36 cellular contexts compared by ENCODE assay signal in the genomic region with DNA sequence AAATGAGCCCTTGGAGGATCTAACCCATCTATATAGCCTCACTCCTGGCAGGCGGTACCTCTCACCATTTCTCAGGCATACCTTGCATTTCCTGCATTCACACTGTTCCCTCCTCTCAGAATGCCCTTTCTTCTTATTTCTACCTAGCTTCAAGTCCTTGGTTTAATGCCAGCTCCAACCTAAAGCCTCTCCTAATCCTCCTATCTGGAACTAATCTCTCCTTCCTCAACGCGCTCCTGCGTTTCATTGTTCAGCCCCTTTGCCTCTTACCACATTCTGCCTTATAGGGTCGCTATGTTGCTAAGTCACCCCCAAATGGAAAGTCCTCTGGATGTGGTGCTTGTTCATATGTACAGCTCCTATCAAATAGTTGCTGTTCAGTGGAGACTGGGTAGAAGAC.
"Had no signal": no experiment of that assay in that cellular context is flagged by ENCODE, and none has a peak within 500 bp of the region (broad histone marks: within the 10 kb centered on the region; RNA-seq: fewer than 3 reads in every experiment).

No MANE protein-coding gene starts in this region.

- H3K36me3 Mint-ChIP-seq: activated CD8-positive, alpha-beta memory T cell treated with anti-CD3 and anti-CD28 coated beads, Interleukin-2, amount 10 ng/mL, durations not matched to agents 7 days and 5 days; activated naive CD4-positive, alpha-beta T cell treated with anti-CD3 and anti-CD28 coated beads, Interleukin-2, amount 10 ng/mL, durations not matched to agents 7 days and 5 days; activated naive CD8-positive, alpha-beta T cell had no signal

- H3K4me3 Mint-ChIP-seq: activated CD4-positive, alpha-beta memory T cell treated with anti-CD3 and anti-CD28 coated beads, Interleukin-2, amount 10 ng/mL, durations not matched to agents 7 days and 5 days; activated CD8-positive, alpha-beta memory T cell treated with anti-CD3 and anti-CD28 coated beads, Interleukin-2, amount 10 ng/mL, durations not matched to agents 7 days and 5 days; activated naive CD4-positive, alpha-beta T cell treated with anti-CD3 and anti-CD28 coated beads, Interleukin-2, amount 10 ng/mL, durations not matched to agents 7 days and 5 days; activated naive CD8-positive, alpha-beta T cell; activated naive CD8-positive, alpha-beta T cell treated with anti-CD3 and anti-CD28 coated beads, Interleukin-2, amount 50 U/mL, for 24 hours had no signal

- H3K27ac Mint-ChIP-seq: activated CD4-positive, alpha-beta memory T cell treated with anti-CD3 and anti-CD28 coated beads, Interleukin-2, amount 10 ng/mL, durations not matched to agents 7 days and 5 days; activated CD8-positive, alpha-beta memory T cell treated with anti-CD3 and anti-CD28 coated beads, Interleukin-2, amount 10 ng/mL, durations not matched to agents 7 days and 5 days; activated naive CD4-positive, alpha-beta T cell treated with anti-CD3 and anti-CD28 coated beads, Interleukin-2, amount 10 ng/mL, durations not matched to agents 7 days and 5 days; activated naive CD8-positive, alpha-beta T cell; activated naive CD8-positive, alpha-beta T cell treated with anti-CD3 and anti-CD28 coated beads, Interleukin-2, amount 50 U/mL, for 24 hours had no signal

- H3K4me1 Mint-ChIP-seq: activated CD4-positive, alpha-beta memory T cell treated with anti-CD3 and anti-CD28 coated beads, Interleukin-2, amount 10 ng/mL, durations not matched to agents 7 days and 5 days; activated CD8-positive, alpha-beta memory T cell treated with anti-CD3 and anti-CD28 coated beads, Interleukin-2, amount 10 ng/mL, durations not matched to agents 7 days and 5 days; activated naive CD4-positive, alpha-beta T cell treated with anti-CD3 and anti-CD28 coated beads, Interleukin-2, amount 10 ng/mL, durations not matched to agents 7 days and 5 days; activated naive CD8-positive, alpha-beta T cell treated with anti-CD3 and anti-CD28 coated beads, Interleukin-2, amount 50 U/mL, for 24 hours had no signal

- ATAC-seq: activated CD8-positive, alpha-beta memory T cell treated with anti-CD3 and anti-CD28 coated beads, Interleukin-2, amount 10 ng/mL, durations not matched to agents 7 days and 5 days; activated naive CD8-positive, alpha-beta T cell treated with anti-CD3 and anti-CD28 coated beads, Interleukin-2, amount 50 U/mL, for 24 hours; Right ventricle myocardium inferior had no signal

- H3K27me3 Mint-ChIP-seq: activated naive CD8-positive, alpha-beta T cell; activated naive CD8-positive, alpha-beta T cell treated with anti-CD3 and anti-CD28 coated beads, Interleukin-2, amount 50 U/mL, for 24 hours had no signal

- H3K4me3 ChIP-seq: MG63, PC-9, SK-N-MC had no signal

- FAIRE-seq: RCC 7860 had no signal

- DNase-seq: activated CD4-positive, alpha-beta memory T cell treated with anti-CD3 and anti-CD28 coated beads, Interleukin-2, amount 10 ng/mL, durations not matched to agents 7 days and 5 days; activated CD4-positive, alpha-beta T cell treated with anti-CD3 and anti-CD28 coated beads for 1 hour; activated CD4-positive, alpha-beta T cell treated with anti-CD3 and anti-CD28 coated beads for 48 hours; activated CD4-positive, CD25-positive, alpha-beta regulatory T cell; activated CD8-positive, alpha-beta memory T cell treated with anti-CD3 and anti-CD28 coated beads for 24 hours; activated CD8-positive, alpha-beta memory T cell treated with anti-CD3 and anti-CD28 coated beads, Interleukin-2, amount 10 ng/mL, durations not matched to agents 7 days and 5 days; activated CD8-positive, alpha-beta memory T cell treated with anti-CD3 and anti-CD28 coated beads, Interleukin-2, amount 50 U/mL, for 48 hours; activated effector memory CD4-positive, alpha-beta T cell treated with Interleukin-2 at 50 U/mL for 16 hours; activated naive CD4-positive, alpha-beta T cell treated with anti-CD3 and anti-CD28 coated beads, Interleukin-2, amount 10 ng/mL, durations not matched to agents 7 days and 5 days; activated naive CD8-positive, alpha-beta T cell treated with anti-CD3 and anti-CD28 coated beads, Interleukin-2, amount 50 U/mL, for 24 hours; activated T-cell treated with anti-CD3 and anti-CD28 coated beads, Interleukin-2, amount 50 U/mL, for 48 hours; anterior cingulate cortex; brain microvascular endothelial cell; central memory CD4-positive, alpha-beta T cell; Kasumi-1; KBM-7; MG63; NCI-H1048; NCI-H1105 treated with DMSO at 0.1 percent for 48 hours; NCI-H1436; NCI-H1694; NCI-H1930; NCI-H2081 treated with DMSO at 0.1 percent for 48 hours; NCI-H226; NCI-H446 treated with DMSO at 0.1 percent for 48 hours; NCI-H69; NK-92 treated with Interleukin-12 subunit alpha and Interleukin-12 subunit beta, amount 100 ng/mL, for 24 hours; PC-9; SIG-M5; T1000; WERI-Rb-1 had no signal

- H3K36me3 ChIP-seq: brain microvascular endothelial cell, MG63, WERI-Rb-1 had no signal

- H3K9me3 ChIP-seq: MG63 had no signal

- H3K9me3 Mint-ChIP-seq: activated CD4-positive, alpha-beta memory T cell treated with anti-CD3 and anti-CD28 coated beads, Interleukin-2, amount 10 ng/mL, durations not matched to agents 7 days and 5 days; activated naive CD4-positive, alpha-beta T cell treated with anti-CD3 and anti-CD28 coated beads, Interleukin-2, amount 10 ng/mL, durations not matched to agents 7 days and 5 days; activated naive CD8-positive, alpha-beta T cell treated with anti-CD3 and anti-CD28 coated beads, Interleukin-2, amount 50 U/mL, for 24 hours had no signal

- H3K27ac ChIP-seq: brain microvascular endothelial cell, PC-9, RWPE1, SK-N-MC, WERI-Rb-1 had no signal

- H3K27me3 ChIP-seq: brain microvascular endothelial cell, MG63 had no signal
